10 cellular contexts compared by ENCODE assay signal in genomic region chr11:62788991-62789390, GRCh38. TPM values are rescaled to one million over a fixed set of nuclear protein-coding genes. Genes with fewer than 3 reads are reported as not detected.
A peak's percentile ranks its signal among the peaks of the same experiment; 100 is the strongest.
DNase-seq lines count a peak whose midpoint lies in the region; ATAC-seq, FAIRE-seq and TF ChIP-seq lines count a peak whose summit lies in the region.
"Had no signal": no experiment of that assay in that cellular context is flagged by ENCODE, and none has a peak within 500 bp of the region (broad histone marks: within the 10 kb centered on the region; RNA-seq: fewer than 3 reads in every experiment).

No MANE protein-coding gene starts in this region.

- no peak overlapping the region for H3K9ac ChIP-seq in trophoblast cell (ENCODE audit: low read length)

- H2BK120ac ChIP-seq in trophoblast cell (ENCODE audit: insufficient read depth, low read length, poor library complexity), result no peak overlapping the region

- H3K79me2 ChIP-seq in trophoblast cell (ENCODE audit: control insufficient read depth, insufficient read depth, low read length, poor library complexity), result peaks cover 21% of the 10 kb centered on the region

- peaks cover 16% of the 10 kb centered on the region for H3K79me1 ChIP-seq in trophoblast cell (ENCODE audit: low read length)

- no peak overlapping the region for H3K14ac ChIP-seq in trophoblast cell (ENCODE audit: low read length)

- H2BK12ac ChIP-seq in trophoblast cell (ENCODE audit: low read length), result no peak overlapping the region

- peak overlapping the region; percentile 69 for H3K4ac ChIP-seq in trophoblast cell (ENCODE audit: low read depth, low read length)

- peaks cover 43% of the 10 kb centered on the region for H3K4me1 Mint-ChIP-seq in T-helper 2 cell treated with Interferon-gamma antibody and Interleukin-4, amounts not matched to agents 5 μg/mL and 100 μg/mL, for 36 hours (ENCODE audit: low read depth)

- DNase-seq in T-helper 2 cell treated with Interferon-gamma antibody and Interleukin-4, amounts not matched to agents 5 μg/mL and 100 μg/mL, for 36 hours (ENCODE audit: low spot score), result no peak
- DNase-seq in T-helper 2 cell (no peak), NCI-H69 (lab: John Stamatoyannopoulos, UW) (peak; percentile 29), bronchial epithelial cell (ENCODE audit: low read depth) (no peak), trophoblast cell (no peak), WERI-Rb-1 (no peak)
- DNase-seq: amygdala, NCI-H1694 treated with DMSO at 0.1 percent for 48 hours had no signal

- no peak overlapping the region for H2AK5ac ChIP-seq in trophoblast cell (ENCODE audit: low read length)

- H3K4me1 ChIP-seq in trophoblast cell (ENCODE audit: control insufficient read depth in 1 of 2, insufficient read depth in 2 of 2, low read length in 2 of 2), result peaks cover 5 to 9% of the 10 kb centered on the region in 2 experiments

- no peak for FAIRE-seq in bronchial epithelial cell (lab: Jason Lieb, UNC)

- peak; percentile 5 for TF ChIP-seq CTCF in bronchial epithelial cell (IDR thresholded peaks at IDR 0.05; ENCODE audit: insufficient read depth, low read length, severe bottlenecking)
- TF ChIP-seq CTCF in WERI-Rb-1 (IDR thresholded peaks at IDR 0.05; ENCODE audit: low read depth, low read length), result no peak

- no peak overlapping the region for H3K18ac ChIP-seq in trophoblast cell (ENCODE audit: low read length)

- ATAC-seq in GM18520 (IDR thresholded peaks at IDR 0.05; ENCODE audit: unreplicated experiment) (no peak), HG03342 (IDR thresholded peaks at IDR 0.05; ENCODE audit: unreplicated experiment) (no peak)

- peaks cover 40% of the 10 kb centered on the region for H3K36me3 Mint-ChIP-seq in T-helper 2 cell treated with Interferon-gamma antibody and Interleukin-4, amounts not matched to agents 5 μg/mL and 100 μg/mL, for 36 hours (ENCODE audit: low read depth)

- H3K27ac ChIP-seq in trophoblast cell (ENCODE audit: low read depth, low read length) (no peak overlapping the region), WERI-Rb-1 (no peak overlapping the region)

- no peaks in the 10 kb centered on the region for H3K27me3 ChIP-seq in bronchial epithelial cell (ENCODE audit: control insufficient read depth, insufficient read depth, low read length)
- no peaks in the 10 kb centered on the region for H3K27me3 ChIP-seq in trophoblast cell (ENCODE audit: insufficient read depth, low read length)
- H3K27me3 ChIP-seq in WERI-Rb-1 (ENCODE audit: insufficient read depth, low read depth, severe bottlenecking), result no peaks in the 10 kb centered on the region

- peaks cover 4% of the 10 kb centered on the region for H3K36me3 ChIP-seq in bronchial epithelial cell (ENCODE audit: control insufficient read depth, insufficient read depth, low read length)
- H3K36me3 ChIP-seq in trophoblast cell (ENCODE audit: control insufficient read depth in 1 of 2, insufficient read depth in 2 of 2, low read length in 2 of 2), result peaks cover 30 to 31% of the 10 kb centered on the region in 2 experiments
- H3K36me3 ChIP-seq in WERI-Rb-1, result peaks cover 72% of the 10 kb centered on the region

- no peak overlapping the region for H3K23ac ChIP-seq in trophoblast cell (ENCODE audit: low read length)

- H4K91ac ChIP-seq in trophoblast cell (ENCODE audit: low read depth, low read length), result no peak overlapping the region

- H2AFZ ChIP-seq in trophoblast cell (ENCODE audit: insufficient read depth, low read length, poor library complexity), result no peak overlapping the region

- no peak overlapping the region for H4K12ac ChIP-seq in trophoblast cell (ENCODE audit: low read depth, low read length)

- H3K4me2 ChIP-seq in trophoblast cell (ENCODE audit: low read length), result no peak overlapping the region

- peak overlapping the region; percentile 94 for H3K4me3 Mint-ChIP-seq in T-helper 2 cell treated with Interferon-gamma antibody and Interleukin-4, amounts not matched to agents 5 μg/mL and 100 μg/mL, for 36 hours

- peak overlapping the region; percentile 1 for H4K8ac ChIP-seq in trophoblast cell (ENCODE audit: low read depth, low read length)

- H3K27ac Mint-ChIP-seq in T-helper 2 cell treated with Interferon-gamma antibody and Interleukin-4, amounts not matched to agents 5 μg/mL and 100 μg/mL, for 36 hours, result peak overlapping the region; percentile 74

- no peaks in the 10 kb centered on the region for H3K9me3 Mint-ChIP-seq in T-helper 2 cell treated with Interferon-gamma antibody and Interleukin-4, amounts not matched to agents 5 μg/mL and 100 μg/mL, for 36 hours

- H2BK5ac ChIP-seq in trophoblast cell (ENCODE audit: low read depth, low read length, poor library complexity), result no peak overlapping the region

- H3K4me3 ChIP-seq in bronchial epithelial cell (ENCODE audit: low read depth, low read length) (no peak overlapping the region), trophoblast cell (ENCODE audit: low read depth, low read length) (no peak overlapping the region), WERI-Rb-1 (ENCODE audit: low read depth, low read length) (no peak overlapping the region)

- no CpG with 5 or more reads among the region's 5 CpGs for WGBS in trophoblast cell (ENCODE audit: extremely low coverage, insufficient coverage, insufficient read length)

- no peaks in the 10 kb centered on the region for H3K27me3 Mint-ChIP-seq in T-helper 2 cell treated with Interferon-gamma antibody and Interleukin-4, amounts not matched to agents 5 μg/mL and 100 μg/mL, for 36 hours (ENCODE audit: low read depth)

- H3K9me3 ChIP-seq in trophoblast cell (ENCODE audit: insufficient read depth, low read depth, low read length) (peaks cover 2% of the 10 kb centered on the region), WERI-Rb-1 (ENCODE audit: severe bottlenecking) (no peaks in the 10 kb centered on the region)

RNA-seq across cellular contexts. Expression of gene TMEM179B, which starts 1.8 kb away (rescaled TPM):
- total RNA-seq in bronchial epithelial cell, result 19.0 and 30.0 TPM in 2 replicates
- polyA plus RNA-seq in trophoblast cell (2013), result 75.0 and 77.2 TPM in 2 replicates

RNA-seq across cellular contexts. Expression of gene TMEM223, which starts 2.8 kb away (rescaled TPM):
- 18.6 and 19.5 TPM in 2 replicates for total RNA-seq in bronchial epithelial cell
- polyA plus RNA-seq in trophoblast cell (2013), result 28.3 and 29.0 TPM in 2 replicates

RNA-seq across cellular contexts. Expression of gene NXF1, which starts 16.2 kb away (rescaled TPM):
- total RNA-seq in bronchial epithelial cell, result 13.4 and 15.3 TPM in 2 replicates
- polyA plus RNA-seq in trophoblast cell (2013), result 65.8 and 70.4 TPM in 2 replicates

RNA-seq across cellular contexts. Expression of gene TAF6L, which starts 17.8 kb away (rescaled TPM):
- total RNA-seq in bronchial epithelial cell, result 16.6 and 17.1 TPM in 2 replicates
- polyA plus RNA-seq in trophoblast cell (2013), result 13.2 and 13.9 TPM in 2 replicates

RNA-seq across cellular contexts. Expression of gene POLR2G, which starts 27.6 kb away (rescaled TPM):
- 102 and 121 TPM in 2 replicates for total RNA-seq in bronchial epithelial cell
- polyA plus RNA-seq in trophoblast cell (2013), result 72.8 and 73.3 TPM in 2 replicates
